10 cellular contexts compared by ENCODE assay signal in genomic region chr21:26115346-26115745, GRCh38. TPM values are rescaled to one million over a fixed set of nuclear protein-coding genes. Genes with fewer than 3 reads are reported as not detected.
A peak's percentile ranks its signal among the peaks of the same experiment; 100 is the strongest.
DNase-seq lines count a peak whose midpoint lies in the region; ATAC-seq, FAIRE-seq and TF ChIP-seq lines count a peak whose summit lies in the region.
"Had no signal": no experiment of that assay in that cellular context is flagged by ENCODE, and none has a peak within 500 bp of the region (broad histone marks: within the 10 kb centered on the region; RNA-seq: fewer than 3 reads in every experiment).

No MANE protein-coding gene starts in this region.

- POLR2A ChIA-PET in activated CD4-positive, alpha-beta memory T cell treated with anti-CD3 and anti-CD28 coated beads, Interleukin-2, amount 10 ng/mL, durations not matched to agents 7 days and 5 days (lab: Charles Lee), result no interaction called here

- intact Hi-C loops in left ventricle myocardium inferior (cut with micrococcal nuclease) (no loop called here), left ventricle myocardium superior (cut with micrococcal nuclease) (no loop called here)

- TF ChIP-seq POLR2A in gastroesophageal sphincter (IDR thresholded peaks at IDR 0.05), result no peak

- FAIRE-seq in RCC 7860 (lab: Jason Lieb, UNC), result no peak
- FAIRE-seq: GM12892 had no signal

- H3K4me3 ChIP-seq in left ventricle myocardium inferior (no peak overlapping the region), gastroesophageal sphincter (no peak overlapping the region)
- H3K4me3 ChIP-seq: prostate gland had no signal

- H3K27me3 ChIP-seq in left ventricle myocardium inferior (ENCODE audit: low read depth) (no peaks in the 10 kb centered on the region), gastroesophageal sphincter (no peaks in the 10 kb centered on the region)

- no peaks in the 10 kb centered on the region for H3K27me3 Mint-ChIP-seq in type B pancreatic cell
- H3K27me3 Mint-ChIP-seq in activated CD4-positive, alpha-beta memory T cell treated with anti-CD3 and anti-CD28 coated beads, Interleukin-2, amount 10 ng/mL, durations not matched to agents 7 days and 5 days, result no peaks in the 10 kb centered on the region

- peak overlapping the region; percentile 11 for H3K4me3 Mint-ChIP-seq in type B pancreatic cell
- H3K4me3 Mint-ChIP-seq in activated CD4-positive, alpha-beta memory T cell treated with anti-CD3 and anti-CD28 coated beads, Interleukin-2, amount 10 ng/mL, durations not matched to agents 7 days and 5 days, result no peak overlapping the region

- peaks cover 14% of the 10 kb centered on the region for H3K36me3 Mint-ChIP-seq in type B pancreatic cell
- H3K36me3 Mint-ChIP-seq in activated CD4-positive, alpha-beta memory T cell treated with anti-CD3 and anti-CD28 coated beads, Interleukin-2, amount 10 ng/mL, durations not matched to agents 7 days and 5 days (ENCODE audit: low read depth), result no peaks in the 10 kb centered on the region

- peak overlapping the region; percentile 84 for H3K27ac ChIP-seq in left ventricle myocardium inferior (replicated peaks)
- peak overlapping the region in 3 of 4 donors; percentile 18 to 49 (median 31) for H3K27ac ChIP-seq in gastroesophageal sphincter

- no peak for TF ChIP-seq CTCF in left ventricle myocardium inferior (IDR thresholded peaks at IDR 0.05; ENCODE audit: borderline replicate concordance)
- no peak for TF ChIP-seq CTCF in gastroesophageal sphincter (IDR thresholded peaks at IDR 0.05)
- no peak for TF ChIP-seq CTCF in type B pancreatic cell (conservative IDR thresholded peaks at IDR 0.05)

- DNase-seq in left ventricle myocardium inferior (no peak), left ventricle myocardium superior (no peak), RCC 7860 (ENCODE audit: low spot score) (peak; percentile 21), type B pancreatic cell (ENCODE audit: extremely low spot score, unreplicated experiment) (no peak)
- DNase-seq in activated CD4-positive, alpha-beta memory T cell treated with anti-CD3 and anti-CD28 coated beads, Interleukin-2, amount 10 ng/mL, durations not matched to agents 7 days and 5 days, result no peak

- 44 to 75% methylated on average over 2 of the region's 2 CpGs for WGBS in gastroesophageal sphincter (ENCODE audit: low coverage in 1 of 2), 2 donors

- no peak for TF ChIP-seq EP300 in gastroesophageal sphincter (IDR thresholded peaks at IDR 0.05)

- H3K4me1 Mint-ChIP-seq in type B pancreatic cell (ENCODE audit: unreplicated experiment), result peaks cover 48% of the 10 kb centered on the region
- no peaks in the 10 kb centered on the region for H3K4me1 Mint-ChIP-seq in activated CD4-positive, alpha-beta memory T cell treated with anti-CD3 and anti-CD28 coated beads, Interleukin-2, amount 10 ng/mL, durations not matched to agents 7 days and 5 days

- H3K27ac Mint-ChIP-seq in type B pancreatic cell, result peak overlapping the region; percentile 42
- no peak overlapping the region for H3K27ac Mint-ChIP-seq in activated CD4-positive, alpha-beta memory T cell treated with anti-CD3 and anti-CD28 coated beads, Interleukin-2, amount 10 ng/mL, durations not matched to agents 7 days and 5 days

- no peak for ATAC-seq in left ventricle myocardium superior
- no peak for ATAC-seq in gastroesophageal sphincter
- no peak for ATAC-seq in GM21619 (IDR thresholded peaks at IDR 0.05; ENCODE audit: unreplicated experiment)
- ATAC-seq in GM19395 (IDR thresholded peaks at IDR 0.05; ENCODE audit: unreplicated experiment), result no peak

- no peaks in the 10 kb centered on the region for H3K9me3 Mint-ChIP-seq in type B pancreatic cell
- H3K9me3 Mint-ChIP-seq in activated CD4-positive, alpha-beta memory T cell treated with anti-CD3 and anti-CD28 coated beads, Interleukin-2, amount 10 ng/mL, durations not matched to agents 7 days and 5 days, result no peaks in the 10 kb centered on the region

- H3K36me3 ChIP-seq in left ventricle myocardium inferior, result peaks cover 8% of the 10 kb centered on the region
- no peaks in the 10 kb centered on the region for H3K36me3 ChIP-seq in gastroesophageal sphincter
- H3K36me3 ChIP-seq: prostate gland had no signal

- H3K9me3 ChIP-seq in left ventricle myocardium inferior (replicated peaks), result no peaks in the 10 kb centered on the region
- H3K9me3 ChIP-seq in gastroesophageal sphincter, result no peaks in the 10 kb centered on the region
- H3K9me3 ChIP-seq: prostate gland had no signal

- H3K4me1 ChIP-seq in left ventricle myocardium inferior (peaks cover 75% of the 10 kb centered on the region), gastroesophageal sphincter (peaks cover 5 to 68% (median 31%) of the 10 kb centered on the region in 3 donors)

- CTCF ChIA-PET in activated CD4-positive, alpha-beta memory T cell treated with anti-CD3 and anti-CD28 coated beads, Interleukin-2, amount 10 ng/mL, durations not matched to agents 7 days and 5 days (lab: Charles Lee), result no interaction called here

RNA-seq across cellular contexts. Expression of gene APP, which starts 55.2 kb away (rescaled TPM):
- total RNA-seq in left ventricle myocardium inferior (332 TPM), left ventricle myocardium superior (356 TPM), gastroesophageal sphincter (100 to 1,000 TPM; 282 to 724 (median 545) TPM), type B pancreatic cell (ENCODE audit: low replicate concordance) (329 and 415 TPM in 2 replicates)
- total RNA-seq in activated CD4-positive, alpha-beta memory T cell treated with anti-CD3 and anti-CD28 coated beads, Interleukin-2, amount 10 ng/mL, durations not matched to agents 7 days and 5 days, result 10 to 100 TPM; 25.5 to 29.9 TPM

Comparison
In these comparisons a context has a peak if more than half of its experiments do, and no peak if none do; other contexts are left out.
1. RNA of gene APP, which starts 55.2 kb away (total RNA-seq): 282 to 724 TPM in gastroesophageal sphincter, 329 to 415 TPM in type B pancreatic cell, 356 TPM in left ventricle myocardium superior (single experiment) and 332 TPM in left ventricle myocardium inferior (single experiment); 25.5 to 29.9 TPM in activated CD4-positive, alpha-beta memory T cell treated with anti-CD3 and anti-CD28 coated beads, Interleukin-2, amount 10 ng/mL, durations not matched to agents 7 days and 5 days; every median in the first group is over 4 times any median in the second.